Comparison of ENCODE assay signal across 9 cellular contexts in genomic region chr6:154408906-154409500, GRCh38. TPM values are rescaled to one million over a fixed set of nuclear protein-coding genes. Genes with fewer than 3 reads are reported as not detected.
DNase-seq lines count a peak whose midpoint lies in the region; ATAC-seq and TF ChIP-seq lines count a peak whose summit lies in the region.
"Had no signal": no experiment of that assay in that cellular context is flagged by ENCODE, and none has a peak within 500 bp of the region (broad histone marks: within the 10 kb centered on the region; RNA-seq: fewer than 3 reads in every experiment).

No MANE protein-coding gene starts in this region.

- H3K27me3 ChIP-seq in BJ (ENCODE audit: control insufficient read depth, insufficient read depth, low read length) (no peaks in the 10 kb centered on the region), Karpas-422 (ENCODE audit: low read length) (no peaks in the 10 kb centered on the region)

- H3K79me2 ChIP-seq in Karpas-422 (ENCODE audit: low read length) = no peaks in the 10 kb centered on the region
- H3K79me2 ChIP-seq: parathyroid adenoma had no signal

- DNase-seq in BJ (ENCODE audit: low read depth) = no peak
- DNase-seq in Karpas-422 = peak; percentile 63
- peak; percentile 83 for DNase-seq in choroid plexus epithelial cell (ENCODE audit: low read depth)
- DNase-seq in lung microvascular endothelial cell (ENCODE audit: low read depth in 2 of 2) = peak; percentile 68 to 69
- DNase-seq in DMS79 (lab: John Stamatoyannopoulos, UW) = no peak
- no peak for DNase-seq in activated naive CD4-positive, alpha-beta T cell treated with Interleukin-2 at 50 U/mL for 16 hours
- no peak for DNase-seq in AG08396 (ENCODE audit: low spot score)

- H3K36me3 ChIP-seq in BJ (ENCODE audit: control insufficient read depth, insufficient read depth, low read length) (peaks cover 3% of the 10 kb centered on the region), Karpas-422 (ENCODE audit: insufficient read depth, low read length) (no peaks in the 10 kb centered on the region)

- peaks cover 30% of the 10 kb centered on the region for H3K4me1 ChIP-seq in Karpas-422 (ENCODE audit: low read length)

- no peak for ATAC-seq in HG03439 (IDR thresholded peaks at IDR 0.05; ENCODE audit: unreplicated experiment)

- H3K9me3 ChIP-seq in Karpas-422 (ENCODE audit: low read length) = no peaks in the 10 kb centered on the region

- POLR2A ChIA-PET in BJ (lab: Charles Lee) = no interaction called here

- H3K9me2 ChIP-seq in Karpas-422 (replicated peaks; ENCODE audit: insufficient read depth, low read length) = no peaks in the 10 kb centered on the region

- H3K4me2 ChIP-seq in Karpas-422 (ENCODE audit: low read depth, low read length, poor library complexity, severe bottlenecking) = no peak overlapping the region

- CTCF ChIA-PET in BJ (lab: Yijun Ruan, JAX) = interaction anchor here (0.7 to 0.9 kb wide), 2 partner anchors 101 to 255 kb away, joined by 3 read pairs; no protein-coding TSS in a partner anchor

- H3K9ac ChIP-seq in Karpas-422 (ENCODE audit: low read length) = no peak overlapping the region
- H3K9ac ChIP-seq: parathyroid adenoma had no signal

- no peak overlapping the region for H2AFZ ChIP-seq in Karpas-422 (ENCODE audit: low read length)
- H2AFZ ChIP-seq: parathyroid adenoma had no signal

- no peaks in the 10 kb centered on the region for H4K20me1 ChIP-seq in Karpas-422 (ENCODE audit: insufficient read depth, low read depth, low read length)

- TF ChIP-seq CTCF in BJ (IDR thresholded peaks at IDR 0.05; ENCODE audit: insufficient read depth, low read depth, low read length) (peak; percentile 41; the same call in 1 of the 2 replicates), choroid plexus epithelial cell (conservative IDR thresholded peaks at IDR 0.05; ENCODE audit: low read depth, low read length) (peak; percentile 77)

- no peak overlapping the region for H3K4me3 ChIP-seq in BJ (ENCODE audit: low read depth, low read length)
- H3K4me3 ChIP-seq in Karpas-422 (ENCODE audit: low read length) = no peak overlapping the region
- H3K4me3 ChIP-seq in choroid plexus epithelial cell (ENCODE audit: low read depth, low read length) = no peak overlapping the region

- no peak overlapping the region for H3K27ac ChIP-seq in Karpas-422 (ENCODE audit: low read length)
- H3K27ac ChIP-seq: parathyroid adenoma had no signal

RNA-seq across cellular contexts. Expression of gene IPCEF1, which starts 52.4 kb away (rescaled TPM):
- polyA plus RNA-seq in BJ (2011; rRNA removed) = 0.02 and 0.10 TPM in 2 replicates
- 0.19 and 0.26 TPM in 2 replicates for polyA minus RNA-seq in BJ (2011; rRNA and poly(A)+ RNA removed)
- total RNA-seq in Karpas-422 (2014; rRNA removed; shearing (Covaris generic); ENCODE audit: low replicate concordance) = not detected in 2 replicates
- 1.3 and 1.8 TPM in 2 replicates for total RNA-seq in lung microvascular endothelial cell

Comparison
In these comparisons a context has a peak if more than half of its experiments do, and no peak if none do; other contexts are left out.
1. DNase-seq: peak in Karpas-422 (single experiment), choroid plexus epithelial cell (single experiment) and lung microvascular endothelial cell (2 of 2); none in BJ (single experiment), DMS79 (single experiment), activated naive CD4-positive, alpha-beta T cell treated with Interleukin-2 at 50 U/mL for 16 hours (single experiment) and AG08396 (single experiment).